Comparison of ENCODE assay signal across 8 cellular contexts in the genomic region with DNA sequence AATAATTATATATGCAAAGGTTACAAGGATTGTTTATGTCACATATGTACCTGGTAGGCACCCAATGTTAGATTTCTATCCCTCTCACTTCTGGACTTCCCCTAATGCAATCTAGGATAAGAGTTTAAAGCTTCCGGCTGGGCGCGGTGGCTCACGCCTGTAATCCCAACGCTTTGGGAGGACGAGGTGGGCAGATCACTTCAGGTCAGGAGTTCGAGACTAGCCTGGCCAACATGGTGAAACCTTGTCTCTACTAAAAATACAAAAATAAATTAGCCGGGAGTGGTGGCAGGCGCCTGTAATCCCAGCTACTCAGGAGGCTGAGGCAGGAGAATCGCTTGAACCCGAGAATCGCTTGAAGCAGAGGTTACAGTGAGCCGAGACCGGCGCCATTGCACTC. TPM values are rescaled to one million over a fixed set of nuclear protein-coding genes. Genes with fewer than 3 reads are reported as not detected.
A peak's percentile ranks its signal among the peaks of the same experiment; 100 is the strongest.
DNase-seq lines count a peak whose midpoint lies in the region; ATAC-seq, FAIRE-seq and TF ChIP-seq lines count a peak whose summit lies in the region.
"Not testable (repeated sequence)": the region's sequence is repeated elsewhere in the genome, so short reads cannot be mapped to it uniquely, and the experiment has no call there.

No MANE protein-coding gene starts in this region.

- not testable (repeated sequence) for H3K27ac ChIP-seq in HEK293 (ENCODE audit: extremely low read depth, low read depth, low read length); astrocyte (ENCODE audit: low read depth, low read length)
- H3K27ac ChIP-seq in Panc1 (ENCODE audit: low read length) = peak overlapping the region; percentile 89; the same call in 1 of the 2 replicates
- peak overlapping the region; percentile 78 to 88 (median 84) for H3K27ac ChIP-seq in esophagus muscularis mucosa (replicated peaks in 1 of 4)
- H3K27ac ChIP-seq in left lung = peak overlapping the region in 1 of 2 donors; percentile 80
- peak overlapping the region; percentile 70 for H3K27ac ChIP-seq in osteoblast (ENCODE audit: low read depth, low read length)

- H3K9ac ChIP-seq in astrocyte (ENCODE audit: low read length) = not testable (repeated sequence)

- not testable (repeated sequence) for FAIRE-seq in astrocyte (lab: Jason Lieb, UNC)

- H4K20me1 ChIP-seq in astrocyte (ENCODE audit: insufficient read depth, low read length); osteoblast (ENCODE audit: insufficient read depth, low read length): not testable (repeated sequence)

- H3K27me3 ChIP-seq in Panc1 (ENCODE audit: control insufficient read depth, insufficient read depth, low read length); astrocyte (ENCODE audit: insufficient read depth, low read length); esophagus muscularis mucosa; left lung; osteoblast (ENCODE audit: insufficient read depth, low read length): not testable (repeated sequence)

- H3K4me3 ChIP-seq in AG09309 (ENCODE audit: control insufficient read depth, low read depth, low read length) = peak overlapping the region; percentile 39
- not testable (repeated sequence) for H3K4me3 ChIP-seq in HEK293 (ENCODE audit: low read depth, low read length); astrocyte (ENCODE audit: insufficient read depth, low read depth, low read length)
- H3K4me3 ChIP-seq in Panc1 (ENCODE audit: low read depth in 2 of 2, low read length in 2 of 2) = peak overlapping the region; percentile 46 to 73
- peak overlapping the region; percentile 50 to 59 (median 54) for H3K4me3 ChIP-seq in esophagus muscularis mucosa
- H3K4me3 ChIP-seq in left lung = peak overlapping the region; percentile 18 to 37
- peak overlapping the region; percentile 73 for H3K4me3 ChIP-seq in osteoblast (ENCODE audit: insufficient read depth, low read length)

- H3K4me2 ChIP-seq in astrocyte (ENCODE audit: low read length) = peak overlapping the region; percentile 84
- peak overlapping the region; percentile 93 for H3K4me2 ChIP-seq in osteoblast (ENCODE audit: insufficient read depth, low read length)

- H3K4me1 Mint-ChIP-seq in astrocyte (ENCODE audit: low read depth, unreplicated experiment) = peaks cover 33% of the 10 kb centered on the region
- peaks cover 30% of the 10 kb centered on the region for H3K4me1 Mint-ChIP-seq in stimulated activated memory B cell treated with anti-CD40 and anti-IgM and Interleukin-4, amounts not matched to agents 10 μg/mL and 1 μg/mL and 100 μg/mL, for 72 hours

- not testable (repeated sequence) for DNase-seq in AG09309 (ENCODE audit: low read depth); Panc1 (ENCODE audit: low read depth, low spot score); astrocyte (ENCODE audit: low read depth); esophagus muscularis mucosa (ENCODE audit: extremely low spot score); left lung; osteoblast (ENCODE audit: insufficient read length, low spot score, missing footprints)

- POLR2A ChIA-PET in HEK293 (lab: Yijun Ruan, JAX) = interaction anchor here (0.7 to 1.5 kb wide), 5 partner anchors 19 to 284 kb away, joined by 4 to 12 read pairs (median 6); partner anchors contain the start of genes MOV10 and ST7L
- POLR2A ChIA-PET in Panc1 (lab: Charles Lee) = not testable (repeated sequence)

- not testable (repeated sequence) for H2AFZ ChIP-seq in astrocyte (ENCODE audit: low read depth, low read length)
- peak overlapping the region; percentile 94 for H2AFZ ChIP-seq in osteoblast (ENCODE audit: low read length)

- TF ChIP-seq POLR2A in esophagus muscularis mucosa (IDR thresholded peaks at IDR 0.05; ENCODE audit: low read depth) = not testable (repeated sequence)

- in situ Hi-C loops in Panc1 (cut with HindIII; ENCODE audit: low pct_unique_long_range_greater_than_20kb, low sequenced_read_pairs) = not testable (repeated sequence)

- TF ChIP-seq EP300 in esophagus muscularis mucosa (IDR thresholded peaks at IDR 0.05) = not testable (repeated sequence)

- ATAC-seq in Panc1 = 0 out of 2 replicates have a peak, but pooled peaks have one; percentile 4
- not testable (repeated sequence) for ATAC-seq in left lung; stimulated activated memory B cell treated with anti-CD40 and anti-IgM and Interleukin-4, amounts not matched to agents 10 μg/mL and 1 μg/mL and 100 μg/mL, for 72 hours

- TF ChIP-seq CTCF in AG09309 (IDR thresholded peaks at IDR 0.05; ENCODE audit: control insufficient read depth, insufficient read depth, low read depth, low read length, missing control alignments); HEK293 (tag by site-specific recombination; IDR thresholded peaks at IDR 0.05); Panc1 (IDR thresholded peaks at IDR 0.05); astrocyte (IDR thresholded peaks at IDR 0.05; ENCODE audit: insufficient read depth, low read depth, low read length); esophagus muscularis mucosa (IDR thresholded peaks at IDR 0.05); left lung (IDR thresholded peaks at IDR 0.05); osteoblast (IDR thresholded peaks at IDR 0.05; ENCODE audit: extremely low read depth, low read depth, low read length): not testable (repeated sequence)

- BruUV-seq in Panc1 (replicated peaks; lab: Mats Ljungman, UMichigan) = not testable (repeated sequence)

- H3K36me3 ChIP-seq in HEK293 (ENCODE audit: control insufficient read depth in 2 of 2, insufficient read depth in 1 of 2, low read length in 2 of 2); Panc1 (ENCODE audit: control insufficient read depth, insufficient read depth, low read length); astrocyte (ENCODE audit: insufficient read depth, low read length); esophagus muscularis mucosa; left lung; osteoblast (ENCODE audit: insufficient read depth, low read length): not testable (repeated sequence)

- 68% methylated on average over 15 of the region's 15 CpGs for WGBS in esophagus muscularis mucosa

- not testable (repeated sequence) for H3K4me1 ChIP-seq in HEK293 (ENCODE audit: control insufficient read depth, insufficient read depth, low read length)
- H3K4me1 ChIP-seq in Panc1 (ENCODE audit: control insufficient read depth, insufficient read depth, low read length) = peaks cover 11% of the 10 kb centered on the region
- H3K4me1 ChIP-seq in astrocyte (ENCODE audit: insufficient read depth, low read length) = peaks cover 41% of the 10 kb centered on the region
- H3K4me1 ChIP-seq in esophagus muscularis mucosa = peaks cover 37 to 51% (median 47%) of the 10 kb centered on the region in 4 donors
- H3K4me1 ChIP-seq in left lung = peaks cover 21 to 44% of the 10 kb centered on the region in 2 donors
- peaks cover 34% of the 10 kb centered on the region for H3K4me1 ChIP-seq in osteoblast (ENCODE audit: insufficient read depth, low read length)

- not testable (repeated sequence) for H3K27ac Mint-ChIP-seq in astrocyte (ENCODE audit: unreplicated experiment)
- peak overlapping the region; percentile 67 for H3K27ac Mint-ChIP-seq in stimulated activated memory B cell treated with anti-CD40 and anti-IgM and Interleukin-4, amounts not matched to agents 10 μg/mL and 1 μg/mL and 100 μg/mL, for 72 hours

- H3K4me3 Mint-ChIP-seq in astrocyte (ENCODE audit: unreplicated experiment) = not testable (repeated sequence)
- peak overlapping the region; percentile 59 for H3K4me3 Mint-ChIP-seq in stimulated activated memory B cell treated with anti-CD40 and anti-IgM and Interleukin-4, amounts not matched to agents 10 μg/mL and 1 μg/mL and 100 μg/mL, for 72 hours

- H3K36me3 Mint-ChIP-seq in astrocyte (ENCODE audit: low read depth, unreplicated experiment); stimulated activated memory B cell treated with anti-CD40 and anti-IgM and Interleukin-4, amounts not matched to agents 10 μg/mL and 1 μg/mL and 100 μg/mL, for 72 hours: not testable (repeated sequence)

- intact Hi-C loops in Panc1 (cut with micrococcal nuclease; ENCODE audit: unreplicated experiment) = loop anchor here (2.0 to 5.0 kb wide), 2 partner anchors 222 to 316 kb away; partner anchors contain the start of gene RHOC
- intact Hi-C loops in esophagus muscularis mucosa (cut with DNase I) = loop anchor here (2.0 to 10.0 kb wide), 3 partner anchors 76 to 317 kb away; partner anchors contain the start of gene RHOC
- intact Hi-C loops in left lung (cut with DNase I) = loop anchor here (10.0 kb wide), 2 partner anchors 74 to 314 kb away; partner anchors contain the start of gene RHOC (in 1 of the 2)

- H3K27me3 Mint-ChIP-seq in astrocyte (ENCODE audit: low read depth, unreplicated experiment) = not testable (repeated sequence)
- peaks cover 37% of the 10 kb centered on the region for H3K27me3 Mint-ChIP-seq in stimulated activated memory B cell treated with anti-CD40 and anti-IgM and Interleukin-4, amounts not matched to agents 10 μg/mL and 1 μg/mL and 100 μg/mL, for 72 hours

- CTCF ChIA-PET in HEK293 (lab: Yijun Ruan, JAX) (interaction anchor here (0.6 to 6.4 kb wide), 28 partner anchors 9 to 1409 kb away, joined by 3 to 65 read pairs (median 5); partner anchors contain the start of genes CAPZA1, PPM1J and ST7L), Panc1 (lab: Charles Lee) (interaction anchor here (0.7 to 1.2 kb wide), 5 partner anchors 11 to 268 kb away, joined by 3 to 10 read pairs (median 5); no protein-coding TSS in a partner anchor)

- H3K9me3 ChIP-seq in HEK293 (ENCODE audit: control insufficient read depth, insufficient read depth, low read depth, low read length); Panc1 (ENCODE audit: control insufficient read depth, insufficient read depth, low read depth, low read length); astrocyte (ENCODE audit: insufficient read depth, low read depth, low read length); esophagus muscularis mucosa; left lung; osteoblast (ENCODE audit: low read depth, low read length): not testable (repeated sequence)

- not testable (repeated sequence) for H3K9me3 Mint-ChIP-seq in astrocyte (ENCODE audit: unreplicated experiment); stimulated activated memory B cell treated with anti-CD40 and anti-IgM and Interleukin-4, amounts not matched to agents 10 μg/mL and 1 μg/mL and 100 μg/mL, for 72 hours

- not testable (repeated sequence) for H3K79me2 ChIP-seq in astrocyte (ENCODE audit: insufficient read depth, low read length); osteoblast (ENCODE audit: insufficient read depth, low read length)

RNA-seq across cellular contexts. Expression of gene CTTNBP2NL, which starts 5.7 kb away (rescaled TPM):
- 18.4 TPM for total RNA-seq in Panc1 (2021; ENCODE audit: unreplicated experiment)
- 5.8 TPM for polyA plus RNA-seq in Panc1 (2012; ENCODE audit: insufficient read length)
- 83.0 and 91.9 TPM in 2 replicates for total RNA-seq in astrocyte
- total RNA-seq in esophagus muscularis mucosa = 10 to 100 TPM; 16.2 to 26.9 (median 19.0) TPM
- total RNA-seq in left lung = 10 to 100 TPM; 42.3 to 49.2 TPM
- 29.5 and 32.2 TPM in 2 replicates for total RNA-seq in osteoblast
